ENCODE assay signal across 9 cellular contexts in genomic region chr2:156476516-156477206, GRCh38. TPM values are rescaled to one million over a fixed set of nuclear protein-coding genes. Genes with fewer than 3 reads are reported as not detected.
DNase-seq lines count a peak whose midpoint lies in the region; ATAC-seq, FAIRE-seq and TF ChIP-seq lines count a peak whose summit lies in the region.
"Had no signal": no experiment of that assay in that cellular context is flagged by ENCODE, and none has a peak within 500 bp of the region (broad histone marks: within the 10 kb centered on the region; RNA-seq: fewer than 3 reads in every experiment).

No MANE protein-coding gene starts in this region.

- no peaks in the 10 kb centered on the region for H3K27me3 Mint-ChIP-seq in stimulated activated memory B cell treated with anti-CD40 and anti-IgM and Interleukin-4, amounts not matched to agents 10 μg/mL and 1 μg/mL and 100 μg/mL, for 72 hours

- no peak overlapping the region for H3K4me3 Mint-ChIP-seq in stimulated activated memory B cell treated with anti-CD40 and anti-IgM and Interleukin-4, amounts not matched to agents 10 μg/mL and 1 μg/mL and 100 μg/mL, for 72 hours

- H3K4me1 ChIP-seq in upper lobe of right lung, result peaks cover 8% of the 10 kb centered on the region
- peaks cover 0 to 2% of the 10 kb centered on the region in 2 donors for H3K4me1 ChIP-seq in right atrium auricular region

- H3K27ac Mint-ChIP-seq in stimulated activated memory B cell treated with anti-CD40 and anti-IgM and Interleukin-4, amounts not matched to agents 10 μg/mL and 1 μg/mL and 100 μg/mL, for 72 hours, result no peak overlapping the region

- peak; percentile 40 for FAIRE-seq in HTR-8/SVneo (lab: Jason Lieb, UNC)
- FAIRE-seq: colon had no signal

- no peak for TF ChIP-seq CTCF in dorsolateral prefrontal cortex (IDR thresholded peaks at IDR 0.05 in 54 of 56, conservative IDR thresholded peaks at IDR 0.05 in 2 of 56; ENCODE audit: low read depth in 1 of 56, partially characterized antibody in 56 of 56)
- TF ChIP-seq CTCF in upper lobe of right lung (IDR thresholded peaks at IDR 0.05), result no peak
- no peak for TF ChIP-seq CTCF in right atrium auricular region (IDR thresholded peaks at IDR 0.05)

- ATAC-seq in GM21529 (IDR thresholded peaks at IDR 0.05; ENCODE audit: unreplicated experiment) (peak; percentile 86), upper lobe of right lung (peak; percentile 49)
- ATAC-seq in stimulated activated memory B cell treated with anti-CD40 and anti-IgM and Interleukin-4, amounts not matched to agents 10 μg/mL and 1 μg/mL and 100 μg/mL, for 72 hours, result no peak

- H3K9me3 Mint-ChIP-seq in stimulated activated memory B cell treated with anti-CD40 and anti-IgM and Interleukin-4, amounts not matched to agents 10 μg/mL and 1 μg/mL and 100 μg/mL, for 72 hours, result no peaks in the 10 kb centered on the region

- intact Hi-C loops in dorsolateral prefrontal cortex (cut with DNase I), result no loop called here
- intact Hi-C loops in upper lobe of right lung (cut with DNase I), result no loop called here

- DNase-seq in EL (peak; percentile 77), HTR-8/SVneo (ENCODE audit: insufficient read length, low spot score) (peak; percentile 12), dorsolateral prefrontal cortex (no peak), upper lobe of right lung (no peak), OCI-M2 (lab: John Stamatoyannopoulos, UW; ENCODE audit: unreplicated experiment) (no peak), right atrium auricular region (ENCODE audit: low spot score) (no peak)

- peaks cover 7% of the 10 kb centered on the region for H3K4me1 Mint-ChIP-seq in stimulated activated memory B cell treated with anti-CD40 and anti-IgM and Interleukin-4, amounts not matched to agents 10 μg/mL and 1 μg/mL and 100 μg/mL, for 72 hours

- no peaks in the 10 kb centered on the region for H3K27me3 ChIP-seq in dorsolateral prefrontal cortex
- H3K27me3 ChIP-seq in upper lobe of right lung, result no peaks in the 10 kb centered on the region
- H3K27me3 ChIP-seq in right atrium auricular region, result no peaks in the 10 kb centered on the region

- H3K27ac ChIP-seq in dorsolateral prefrontal cortex (peak overlapping the region in 52 of 59 donors; percentile 2 to 82 (median 62)), upper lobe of right lung (no peak overlapping the region), right atrium auricular region (no peak overlapping the region)

- no peaks in the 10 kb centered on the region for H3K9me3 ChIP-seq in upper lobe of right lung
- H3K9me3 ChIP-seq in right atrium auricular region, result no peaks in the 10 kb centered on the region

- peaks cover 23% of the 10 kb centered on the region for H3K36me3 Mint-ChIP-seq in stimulated activated memory B cell treated with anti-CD40 and anti-IgM and Interleukin-4, amounts not matched to agents 10 μg/mL and 1 μg/mL and 100 μg/mL, for 72 hours

- H3K36me3 ChIP-seq in upper lobe of right lung (no peaks in the 10 kb centered on the region), right atrium auricular region (no peaks in the 10 kb centered on the region)

- H3K4me3 ChIP-seq in dorsolateral prefrontal cortex (peak overlapping the region in 6 of 59 donors; percentile 2 to 40 (median 8)), upper lobe of right lung (no peak overlapping the region), right atrium auricular region (no peak overlapping the region)

RNA-seq across cellular contexts. Expression of gene GPD2, which starts 40.5 kb away (rescaled TPM):
- total RNA-seq in dorsolateral prefrontal cortex, result 10 to 100 TPM; 31.2 to 87.8 (median 46.5) TPM
- total RNA-seq in upper lobe of right lung, result 41.9 TPM
- 10 to 100 TPM; 14.9 to 29.1 TPM for total RNA-seq in right atrium auricular region

Comparison
In these comparisons a context has a peak if more than half of its experiments do, and no peak if none do; other contexts are left out.
1. DNase-seq: peak in EL (single experiment) and HTR-8/SVneo (single experiment); none in dorsolateral prefrontal cortex (0 of 10), upper lobe of right lung (single experiment), OCI-M2 (single experiment) and right atrium auricular region (single experiment).
2. H3K27ac ChIP-seq: peak in dorsolateral prefrontal cortex (52 of 59); none in upper lobe of right lung (single experiment) and right atrium auricular region (0 of 2).